ENCODE assay signal across 18 cellular contexts in genomic region chr3:58071480-58071971, GRCh38.
DNase-seq lines count a peak whose midpoint lies in the region; ATAC-seq and TF ChIP-seq lines count a peak whose summit lies in the region.
"Had no signal": no experiment of that assay in that cellular context is flagged by ENCODE, and none has a peak within 500 bp of the region (broad histone marks: within the 10 kb centered on the region; RNA-seq: fewer than 3 reads in every experiment).

No MANE protein-coding gene starts in this region.

- BruUV-seq in Panc1 (replicated peaks; lab: Mats Ljungman, UMichigan): no TSS peak

- CTCF ChIA-PET in Panc1 (lab: Charles Lee): no interaction called here

- POLR2A ChIA-PET in Panc1 (lab: Charles Lee): no interaction called here

- peaks cover 68% of the 10 kb centered on the region for H3K79me2 ChIP-seq in osteoblast (ENCODE audit: insufficient read depth, low read length)

- H3K27me3 ChIP-seq in Panc1 (ENCODE audit: control insufficient read depth, insufficient read depth, low read length) (no peaks in the 10 kb centered on the region), esophagus muscularis mucosa (no peaks in the 10 kb centered on the region), osteoblast (ENCODE audit: insufficient read depth, low read length) (no peaks in the 10 kb centered on the region)

- peaks cover 67% of the 10 kb centered on the region for H3K4me1 ChIP-seq in Panc1 (ENCODE audit: control insufficient read depth, insufficient read depth, low read length)
- H3K4me1 ChIP-seq in esophagus muscularis mucosa: peaks cover 33 to 94% (median 85%) of the 10 kb centered on the region in 4 donors
- peaks cover 50% of the 10 kb centered on the region for H3K4me1 ChIP-seq in osteoblast (ENCODE audit: insufficient read depth, low read length)

- TF ChIP-seq CTCF in 22Rv1 (IDR thresholded peaks at IDR 0.05): no peak
- TF ChIP-seq CTCF in Panc1 (IDR thresholded peaks at IDR 0.05): no peak
- no peak for TF ChIP-seq CTCF in esophagus muscularis mucosa (IDR thresholded peaks at IDR 0.05)
- no peak for TF ChIP-seq CTCF in osteoblast (IDR thresholded peaks at IDR 0.05; ENCODE audit: extremely low read depth, low read depth, low read length)

- intact Hi-C loops in Panc1 (cut with micrococcal nuclease; ENCODE audit: unreplicated experiment) (no loop called here), esophagus muscularis mucosa (cut with DNase I) (no loop called here)

- no peak for ATAC-seq in Panc1
- ATAC-seq in HG03520 (IDR thresholded peaks at IDR 0.05; ENCODE audit: unreplicated experiment): no peak
- ATAC-seq: stimulated activated naive CD8-positive, alpha-beta T cell treated with anti-CD3 and anti-CD28 coated beads, Interleukin-15, amount 100 ng/mL, for 72 hours had no signal

- H3K4me2 ChIP-seq in osteoblast (ENCODE audit: insufficient read depth, low read length): peak overlapping the region; percentile 68

- H3K4me3 ChIP-seq in Panc1 (ENCODE audit: low read depth in 2 of 2, low read length in 2 of 2): no peak overlapping the region
- H3K4me3 ChIP-seq in esophagus muscularis mucosa: no peak overlapping the region
- no peak overlapping the region for H3K4me3 ChIP-seq in osteoblast (ENCODE audit: insufficient read depth, low read length)

- TF ChIP-seq POLR2A in esophagus muscularis mucosa (IDR thresholded peaks at IDR 0.05; ENCODE audit: low read depth): no peak

- H3K36me3 ChIP-seq in Panc1 (ENCODE audit: control insufficient read depth, insufficient read depth, low read length) (no peaks in the 10 kb centered on the region), esophagus muscularis mucosa (no peaks in the 10 kb centered on the region), osteoblast (ENCODE audit: insufficient read depth, low read length) (no peaks in the 10 kb centered on the region)

- H3K9me3 ChIP-seq in Panc1 (ENCODE audit: control insufficient read depth, insufficient read depth, low read depth, low read length) (no peaks in the 10 kb centered on the region), esophagus muscularis mucosa (no peaks in the 10 kb centered on the region), osteoblast (ENCODE audit: low read depth, low read length) (no peaks in the 10 kb centered on the region)

- DNase-seq in Panc1 (ENCODE audit: low read depth, low spot score): no peak
- no peak for DNase-seq in esophagus muscularis mucosa (ENCODE audit: extremely low spot score)
- peak; percentile 23 for DNase-seq in osteoblast (ENCODE audit: insufficient read length, low spot score, missing footprints)
- no peak for DNase-seq in hippocampal formation (lab: John Stamatoyannopoulos, UW)
- DNase-seq in RKO (ENCODE audit: low spot score): no peak
- DNase-seq in NCI-H146 treated with DMSO at 0.1 percent for 48 hours (lab: John Stamatoyannopoulos, UW; ENCODE audit: unreplicated experiment): no peak
- DNase-seq: activated CD4-positive, alpha-beta T cell treated with anti-CD3 and anti-CD28 coated beads for 4 hours; activated naive CD4-positive, alpha-beta T cell treated with Interleukin-2 at 50 U/mL for 16 hours; CD4-positive, alpha-beta T cell; effector CD4-positive, alpha-beta T cell; midbrain; NCI-H187 treated with DMSO at 0.1 percent for 48 hours; NCI-H524 treated with DMSO at 0.1 percent for 48 hours; occipital lobe; RPMI8226; stimulated activated naive CD8-positive, alpha-beta T cell treated with anti-CD3 and anti-CD28 coated beads, Interleukin-15, amount 100 ng/mL, for 72 hours had no signal

- H2AFZ ChIP-seq in osteoblast (ENCODE audit: low read length): no peak overlapping the region

- H3K27ac ChIP-seq in 22Rv1 (0 out of 2 replicates have a peak overlapping the region, but pooled peaks have one; percentile 20), Panc1 (ENCODE audit: low read length) (peak overlapping the region; percentile 57), esophagus muscularis mucosa (replicated peaks in 1 of 4) (peak overlapping the region; percentile 71 to 86 (median 76)), osteoblast (ENCODE audit: low read depth, low read length) (peak overlapping the region; percentile 67)

- 71% methylated on average over 7 of the region's 7 CpGs for WGBS in esophagus muscularis mucosa

- in situ Hi-C loops in Panc1 (cut with HindIII; ENCODE audit: low pct_unique_long_range_greater_than_20kb, low sequenced_read_pairs): no loop called here

- peaks cover 19% of the 10 kb centered on the region for H4K20me1 ChIP-seq in osteoblast (ENCODE audit: insufficient read depth, low read length)

- TF ChIP-seq EP300 in esophagus muscularis mucosa (IDR thresholded peaks at IDR 0.05): no peak

Comparison
In these comparisons a context has a peak if more than half of its experiments do, and no peak if none do; other contexts are left out.
1. H3K27ac ChIP-seq: peak in every context shown above with its lines; median percentile 76 in esophagus muscularis mucosa; 67 in osteoblast; 57 in Panc1; 20 in 22Rv1.